ENCODE assay signal across 11 cellular contexts in the genomic region with DNA sequence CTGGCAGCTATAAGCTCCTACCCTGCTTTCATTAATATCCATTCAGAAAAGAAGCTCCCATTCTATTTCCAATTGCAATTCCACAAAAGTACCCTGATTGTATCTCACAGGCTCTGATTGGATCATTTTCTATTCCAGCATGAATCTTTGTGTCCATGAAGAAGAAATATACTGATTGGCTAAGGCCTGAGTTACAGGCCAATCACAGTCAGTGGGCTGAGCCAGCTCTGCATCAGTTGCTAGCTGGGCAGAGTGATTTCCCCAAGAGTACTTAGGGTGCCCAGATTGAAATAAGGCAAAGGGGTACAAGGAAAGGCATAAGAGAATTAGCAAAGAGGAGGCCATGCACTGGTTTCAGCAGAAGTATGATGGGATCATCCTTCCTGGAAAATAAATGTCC. TPM values are rescaled to one million over a fixed set of nuclear protein-coding genes. Genes with fewer than 3 reads are reported as not detected.
A peak's percentile ranks its signal among the peaks of the same experiment; 100 is the strongest.
DNase-seq lines count a peak whose midpoint lies in the region; ATAC-seq and FAIRE-seq lines count a peak whose summit lies in the region.
"Had no signal": no experiment of that assay in that cellular context is flagged by ENCODE, and none has a peak within 500 bp of the region (broad histone marks: within the 10 kb centered on the region; RNA-seq: fewer than 3 reads in every experiment).

No MANE protein-coding gene starts in this region.

- H3K9me3 ChIP-seq in MG63, result no peaks in the 10 kb centered on the region; the same call in 1 of the 2 replicates

- H3K27me3 ChIP-seq in MG63, result no peaks in the 10 kb centered on the region

- DNase-seq in GM18507 (ENCODE audit: extremely low spot score, insufficient read length, low read depth), result peak; percentile 2
- DNase-seq in MG63, result peak; percentile 7
- peak; percentile 35 for DNase-seq in iPS DF 19.7 (ENCODE audit: low read depth, low spot score)
- DNase-seq in HPDE6-E6E7 (ENCODE audit: extremely low spot score), result no peak
- no peak for DNase-seq in DMS153 (lab: John Stamatoyannopoulos, UW)
- DNase-seq: MV-4-11; stimulated activated CD4-positive, alpha-beta T cell treated with anti-CD3 and anti-CD28 coated beads, Interleukin-4, amount 100 ng/mL, for 1 hour had no signal

- FAIRE-seq in GM18507 (lab: Jason Lieb, UNC), result no peak

- H3K36me3 ChIP-seq in MG63, result no peaks in the 10 kb centered on the region

- ATAC-seq in GM21717 (IDR thresholded peaks at IDR 0.05; ENCODE audit: unreplicated experiment), result peak; percentile 55
- no peak for ATAC-seq in GM19328 (IDR thresholded peaks at IDR 0.05; ENCODE audit: unreplicated experiment)
- ATAC-seq in HG02970 (IDR thresholded peaks at IDR 0.05; ENCODE audit: low FRiP score, unreplicated experiment), result no peak

- no peak overlapping the region for H3K4me3 ChIP-seq in MG63

RNA-seq across cellular contexts. Expression of a gene that starts 14.4 kb away (rescaled TPM):
- total RNA-seq in MG63 (2014; rRNA removed; shearing (Covaris generic); ENCODE audit: low replicate concordance), result not detected in 2 replicates
- total RNA-seq: kidney epithelial cell had no signal

RNA-seq across cellular contexts. Expression of a gene that starts 14.9 kb away (rescaled TPM):
- total RNA-seq in MG63 (2014; rRNA removed; shearing (Covaris generic); ENCODE audit: low replicate concordance), result not detected in 2 replicates
- total RNA-seq: kidney epithelial cell had no signal

RNA-seq across cellular contexts. Expression of a gene that starts 25.4 kb away (rescaled TPM):
- total RNA-seq in MG63 (2014; rRNA removed; shearing (Covaris generic); ENCODE audit: low replicate concordance), result 0.42 and 2.2 TPM in 2 replicates

RNA-seq across cellular contexts. Expression of a gene that starts 25.6 kb away (rescaled TPM):
- 9.0 and 12.8 TPM in 2 replicates for total RNA-seq in MG63 (2014; rRNA removed; shearing (Covaris generic); ENCODE audit: low replicate concordance)

RNA-seq across cellular contexts. Expression of a gene that starts 56.8 kb away (rescaled TPM):
- total RNA-seq in MG63 (2014; rRNA removed; shearing (Covaris generic); ENCODE audit: low replicate concordance), result 0.69 and 0.72 TPM in 2 replicates

Comparison
In these comparisons a context has a peak if more than half of its experiments do, and no peak if none do; other contexts are left out.
1. DNase-seq: peak in GM18507 (single experiment), MG63 (single experiment) and iPS DF 19.7 (single experiment); none in HPDE6-E6E7 (single experiment) and DMS153 (single experiment).